ENCODE assay signal across 13 cellular contexts in the genomic region with DNA sequence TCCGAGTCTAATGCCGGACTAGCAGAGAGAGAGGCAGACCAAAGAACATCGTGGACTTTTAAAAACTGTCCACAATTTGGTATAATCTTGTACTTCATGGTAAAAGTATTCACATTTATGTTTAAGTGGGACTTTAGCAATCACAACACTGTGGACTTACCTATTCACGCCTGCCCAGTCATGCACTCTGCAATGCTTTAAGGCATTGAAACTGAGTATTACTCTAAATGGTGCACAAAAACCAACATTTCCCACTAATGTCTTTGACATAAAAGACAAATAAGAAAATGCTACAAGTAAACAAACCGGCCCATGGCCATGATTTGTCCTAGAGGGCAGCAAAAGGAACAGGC.
DNase-seq lines count a peak whose midpoint lies in the region; ATAC-seq and TF ChIP-seq lines count a peak whose summit lies in the region.
"Had no signal": no experiment of that assay in that cellular context is flagged by ENCODE, and none has a peak within 500 bp of the region (broad histone marks: within the 10 kb centered on the region; RNA-seq: fewer than 3 reads in every experiment).

No MANE protein-coding gene starts in this region.

- POLR2A ChIA-PET in activated CD4-positive, alpha-beta memory T cell treated with anti-CD3 and anti-CD28 coated beads for 36 hours (lab: Charles Lee): no interaction called here
- POLR2A ChIA-PET in activated CD4-positive, alpha-beta memory T cell treated with anti-CD3 and anti-CD28 coated beads, Interleukin-2, amount 10 ng/mL, durations not matched to agents 7 days and 5 days (lab: Charles Lee): no interaction called here

- H3K4me1 ChIP-seq in body of pancreas: peaks cover 68% of the 10 kb centered on the region
- peaks cover 0 to 65% (median 29%) of the 10 kb centered on the region in 4 donors for H3K4me1 ChIP-seq in right lobe of liver
- H3K4me1 ChIP-seq in thoracic aorta (ENCODE audit: control insufficient read depth in 1 of 2, low read depth in 2 of 2): peaks cover 48 to 82% of the 10 kb centered on the region in 2 donors

- no peaks in the 10 kb centered on the region for H3K27me3 Mint-ChIP-seq in activated CD4-positive, alpha-beta memory T cell treated with anti-CD3 and anti-CD28 coated beads for 36 hours
- no peaks in the 10 kb centered on the region for H3K27me3 Mint-ChIP-seq in activated CD4-positive, alpha-beta memory T cell treated with anti-CD3 and anti-CD28 coated beads, Interleukin-2, amount 10 ng/mL, durations not matched to agents 7 days and 5 days

- CTCF ChIA-PET in activated CD4-positive, alpha-beta memory T cell treated with anti-CD3 and anti-CD28 coated beads for 36 hours (lab: Charles Lee): interaction anchor here (1.0 to 1.2 kb wide), 3 partner anchors 10 to 221 kb away, joined by 3 read pairs; no protein-coding TSS in a partner anchor
- CTCF ChIA-PET in activated CD4-positive, alpha-beta memory T cell treated with anti-CD3 and anti-CD28 coated beads, Interleukin-2, amount 10 ng/mL, durations not matched to agents 7 days and 5 days (lab: Charles Lee): interaction anchor here (1.0 kb wide), 1 partner anchor 226 kb away, joined by 4 read pairs; no protein-coding TSS in a partner anchor

- TF ChIP-seq CTCF in body of pancreas (IDR thresholded peaks at IDR 0.05) (no peak), right lobe of liver (IDR thresholded peaks at IDR 0.05) (no peak), thoracic aorta (IDR thresholded peaks at IDR 0.05) (no peak)

- WGBS in body of pancreas, 2 donors: 19 to 21% methylated on average over 5 of the region's 5 CpGs
- 43% methylated on average over 5 of the region's 5 CpGs for WGBS in right lobe of liver (ENCODE audit: insufficient coverage, low coverage, low lambda C conversion rate, missing lambda C conversion rate)

- no peak overlapping the region for H3K4me3 ChIP-seq in body of pancreas
- H3K4me3 ChIP-seq in right lobe of liver: peak overlapping the region in 2 of 3 donors; percentile 17 to 24
- H3K4me3 ChIP-seq in thoracic aorta: peak overlapping the region; percentile 42
- H3K4me3 ChIP-seq: ovary had no signal

- intact Hi-C loops in activated CD4-positive, alpha-beta memory T cell treated with anti-CD3 and anti-CD28 coated beads for 36 hours (cut with micrococcal nuclease): loop anchor here (10.0 kb wide), 1 partner anchor 480 kb away; no protein-coding TSS in a partner anchor
- intact Hi-C loops in body of pancreas (cut with DNase I) (no loop called here), right lobe of liver (cut with DNase I) (loop anchor here in 1 of 2 donors (10.0 kb wide), 1 partner anchor 220 kb away; no protein-coding TSS in a partner anchor)

- H3K4me1 Mint-ChIP-seq in activated CD4-positive, alpha-beta memory T cell treated with anti-CD3 and anti-CD28 coated beads for 36 hours (ENCODE audit: low read depth): peaks cover 50% of the 10 kb centered on the region
- peaks cover 39% of the 10 kb centered on the region for H3K4me1 Mint-ChIP-seq in activated CD4-positive, alpha-beta memory T cell treated with anti-CD3 and anti-CD28 coated beads, Interleukin-2, amount 10 ng/mL, durations not matched to agents 7 days and 5 days

- peak overlapping the region; percentile 61 for H3K27ac Mint-ChIP-seq in activated CD4-positive, alpha-beta memory T cell treated with anti-CD3 and anti-CD28 coated beads for 36 hours
- no peak overlapping the region for H3K27ac Mint-ChIP-seq in activated CD4-positive, alpha-beta memory T cell treated with anti-CD3 and anti-CD28 coated beads, Interleukin-2, amount 10 ng/mL, durations not matched to agents 7 days and 5 days

- no peaks in the 10 kb centered on the region for H3K36me3 ChIP-seq in body of pancreas (replicated peaks in 1 of 2; ENCODE audit: insufficient read depth in 1 of 2, low read depth in 2 of 2)
- peaks cover 0 to 8% (median 0%) of the 10 kb centered on the region in 4 donors for H3K36me3 ChIP-seq in right lobe of liver
- peaks cover 3% of the 10 kb centered on the region for H3K36me3 ChIP-seq in thoracic aorta
- H3K36me3 ChIP-seq: ovary had no signal

- H3K27ac ChIP-seq in body of pancreas (peak overlapping the region; percentile 82 to 86 (median 84)), right lobe of liver (peak overlapping the region; percentile 78 to 87 (median 82)), thoracic aorta (peak overlapping the region; percentile 44 to 53)
- H3K27ac ChIP-seq: KMS-11, ovary had no signal

- H3K27me3 ChIP-seq in body of pancreas (no peaks in the 10 kb centered on the region), right lobe of liver (no peaks in the 10 kb centered on the region), thoracic aorta (replicated peaks; ENCODE audit: insufficient read depth) (no peaks in the 10 kb centered on the region)
- H3K27me3 ChIP-seq: ovary had no signal

- ATAC-seq in body of pancreas: peak; percentile 2
- ATAC-seq in right lobe of liver: peak; percentile 4 to 8 (median 6)
- ATAC-seq in thoracic aorta (ENCODE audit: insufficient number of reproducible peaks, low FRiP score, low read depth): no peak
- ATAC-seq in HG02759 (IDR thresholded peaks at IDR 0.05; ENCODE audit: unreplicated experiment): no peak

- TF ChIP-seq POLR2A in body of pancreas (IDR thresholded peaks at IDR 0.05) (no peak), right lobe of liver (IDR thresholded peaks at IDR 0.05) (no peak)

- H3K4me3 Mint-ChIP-seq in activated CD4-positive, alpha-beta memory T cell treated with anti-CD3 and anti-CD28 coated beads for 36 hours: no peak overlapping the region
- no peak overlapping the region for H3K4me3 Mint-ChIP-seq in activated CD4-positive, alpha-beta memory T cell treated with anti-CD3 and anti-CD28 coated beads, Interleukin-2, amount 10 ng/mL, durations not matched to agents 7 days and 5 days

- no peaks in the 10 kb centered on the region for H3K9me3 Mint-ChIP-seq in activated CD4-positive, alpha-beta memory T cell treated with anti-CD3 and anti-CD28 coated beads for 36 hours
- H3K9me3 Mint-ChIP-seq in activated CD4-positive, alpha-beta memory T cell treated with anti-CD3 and anti-CD28 coated beads, Interleukin-2, amount 10 ng/mL, durations not matched to agents 7 days and 5 days: no peaks in the 10 kb centered on the region

- peaks cover 6% of the 10 kb centered on the region for H3K36me3 Mint-ChIP-seq in activated CD4-positive, alpha-beta memory T cell treated with anti-CD3 and anti-CD28 coated beads for 36 hours
- peaks cover 20% of the 10 kb centered on the region for H3K36me3 Mint-ChIP-seq in activated CD4-positive, alpha-beta memory T cell treated with anti-CD3 and anti-CD28 coated beads, Interleukin-2, amount 10 ng/mL, durations not matched to agents 7 days and 5 days (ENCODE audit: low read depth)

- H3K9me3 ChIP-seq in body of pancreas (no peaks in the 10 kb centered on the region), right lobe of liver (no peaks in the 10 kb centered on the region), thoracic aorta (no peaks in the 10 kb centered on the region)
- H3K9me3 ChIP-seq: ovary had no signal

- DNase-seq in activated CD4-positive, alpha-beta memory T cell treated with anti-CD3 and anti-CD28 coated beads for 36 hours: no peak
- no peak for DNase-seq in activated CD4-positive, alpha-beta memory T cell treated with anti-CD3 and anti-CD28 coated beads, Interleukin-2, amount 10 ng/mL, durations not matched to agents 7 days and 5 days
- DNase-seq in body of pancreas (no peak), right lobe of liver (no peak), thoracic aorta (ENCODE audit: low spot score) (no peak), amygdala (lab: John Stamatoyannopoulos, UW) (no peak), retina (no peak)
- DNase-seq: activated gamma-delta T cell, foreskin melanocyte, SIG-M5 had no signal

Comparison
In these comparisons a context has a peak if more than half of its experiments do, and no peak if none do; other contexts are left out.
1. ATAC-seq: peak in body of pancreas (single experiment) and right lobe of liver (4 of 4); none in thoracic aorta (single experiment) and HG02759 (single experiment).
2. H3K4me3 ChIP-seq: peak in right lobe of liver (2 of 3) and thoracic aorta (single experiment); none in body of pancreas (0 of 2).
3. Peak in every context shown above with its lines, with median percentiles within 50 percentile points of each other: H3K27ac ChIP-seq.